8 cellular contexts compared by ENCODE assay signal in the genomic region with DNA sequence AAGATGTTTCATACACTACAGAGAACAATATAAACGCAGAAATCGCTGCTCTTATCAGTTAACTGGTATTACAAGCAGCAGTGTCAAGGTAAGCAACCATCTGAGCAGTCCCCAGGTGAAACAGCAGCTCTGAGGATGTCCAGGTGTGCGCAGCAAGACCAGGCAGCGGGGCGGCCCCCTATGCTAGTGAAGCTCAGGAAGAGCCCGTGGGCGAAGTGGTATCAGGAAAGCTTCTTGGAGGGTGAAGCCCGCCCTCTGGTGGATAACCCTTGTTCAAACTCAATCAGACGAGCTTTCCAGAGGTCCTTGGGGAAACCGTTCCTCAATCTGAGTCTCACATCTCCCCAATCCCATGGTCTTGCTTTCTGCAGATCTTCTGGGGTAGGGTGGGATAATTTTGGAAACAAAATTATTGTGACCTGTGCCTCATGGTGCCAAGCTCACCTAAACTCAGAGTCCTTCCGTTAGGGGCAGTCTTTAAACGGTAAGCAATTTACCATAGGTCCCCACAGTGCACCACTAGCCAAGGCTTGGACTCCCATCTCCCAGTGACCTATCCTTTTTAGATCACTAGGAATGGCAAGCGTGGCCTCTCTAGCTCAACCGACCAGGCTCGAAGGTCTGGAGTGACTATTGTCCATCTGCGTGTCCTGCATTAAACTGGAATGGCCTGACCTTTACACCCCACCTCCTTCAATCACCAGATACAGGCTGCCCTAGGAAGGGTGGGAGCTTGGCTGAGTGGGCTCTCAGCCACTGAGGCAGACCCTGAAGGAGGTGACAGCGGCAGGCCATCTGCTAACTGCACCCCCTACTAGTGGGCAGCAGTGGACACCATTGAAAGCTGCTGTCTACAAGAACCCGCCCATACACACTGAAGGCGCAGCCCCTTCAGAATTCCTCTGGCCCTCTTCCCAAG. TPM values are rescaled to one million over a fixed set of nuclear protein-coding genes. Genes with fewer than 3 reads are reported as not detected.
DNase-seq lines count a peak whose midpoint lies in the region; ATAC-seq lines count a peak whose summit lies in the region.

No MANE protein-coding gene starts in this region.

- no peaks in the 10 kb centered on the region for H3K4me1 ChIP-seq in right cardiac atrium (ENCODE audit: control insufficient read depth, insufficient read depth, low read length)

- no peaks in the 10 kb centered on the region for H3K9me3 Mint-ChIP-seq in T-helper 2 cell treated with Interferon-gamma antibody and Interleukin-4, amounts not matched to agents 5 μg/mL and 100 μg/mL, for 36 hours

- H3K4me3 ChIP-seq in right cardiac atrium (ENCODE audit: low read length), result no peak overlapping the region

- H3K27ac ChIP-seq in right cardiac atrium (ENCODE audit: low read length), result no peak overlapping the region

- ATAC-seq in right cardiac atrium (peak; percentile 88 to 92), sciatic nerve (peak; percentile 91), GM21515 (IDR thresholded peaks at IDR 0.05; ENCODE audit: unreplicated experiment) (no peak)

- peaks cover 6% of the 10 kb centered on the region for H3K4me1 Mint-ChIP-seq in T-helper 2 cell treated with Interferon-gamma antibody and Interleukin-4, amounts not matched to agents 5 μg/mL and 100 μg/mL, for 36 hours (ENCODE audit: low read depth)

- H3K27me3 ChIP-seq in right cardiac atrium (ENCODE audit: control insufficient read depth, insufficient read depth), result no peaks in the 10 kb centered on the region

- H3K27ac Mint-ChIP-seq in T-helper 2 cell treated with Interferon-gamma antibody and Interleukin-4, amounts not matched to agents 5 μg/mL and 100 μg/mL, for 36 hours, result no peak overlapping the region

- DNase-seq in SIG-M5 treated with dmso at 0.1 percent for 504 hours (lab: John Stamatoyannopoulos, UW; ENCODE audit: unreplicated experiment) (peak; percentile 70), SIG-M5 (lab: John Stamatoyannopoulos, UW) (no peak), NCI-H187 treated with DMSO at 0.1 percent for 48 hours (lab: John Stamatoyannopoulos, UW) (peak; percentile 77), amygdala (lab: John Stamatoyannopoulos, UW) (peak in 43 of 56 donors; percentile 21 to 90 (median 58)), right cardiac atrium (peak; percentile 78 to 86 (median 82)), sciatic nerve (ENCODE audit: low spot score) (peak; percentile 84)
- DNase-seq in T-helper 2 cell treated with Interferon-gamma antibody and Interleukin-4, amounts not matched to agents 5 μg/mL and 100 μg/mL, for 36 hours (ENCODE audit: low spot score), result peak; percentile 72

- WGBS in right cardiac atrium, result 25% methylated on average over 19 of the region's 19 CpGs

- H3K4me3 Mint-ChIP-seq in T-helper 2 cell treated with Interferon-gamma antibody and Interleukin-4, amounts not matched to agents 5 μg/mL and 100 μg/mL, for 36 hours, result peak overlapping the region; percentile 25

- H3K27me3 Mint-ChIP-seq in T-helper 2 cell treated with Interferon-gamma antibody and Interleukin-4, amounts not matched to agents 5 μg/mL and 100 μg/mL, for 36 hours (ENCODE audit: low read depth), result peaks cover 30% of the 10 kb centered on the region

- H3K9me3 ChIP-seq in right cardiac atrium (ENCODE audit: control insufficient read depth, low read length), result no peaks in the 10 kb centered on the region

- intact Hi-C loops in right cardiac atrium (cut with DNase I), result loop anchor here (2.0 to 10.0 kb wide), 6 partner anchors 38 to 113 kb away; no protein-coding TSS in a partner anchor
- intact Hi-C loops in sciatic nerve (cut with DNase I), result loop anchor here (5.0 kb wide), 1 partner anchor 38 kb away; no protein-coding TSS in a partner anchor

- no peaks in the 10 kb centered on the region for H3K36me3 Mint-ChIP-seq in T-helper 2 cell treated with Interferon-gamma antibody and Interleukin-4, amounts not matched to agents 5 μg/mL and 100 μg/mL, for 36 hours (ENCODE audit: low read depth)

RNA-seq across cellular contexts. Expression of gene FAM110D, which starts 13.6 kb away (rescaled TPM):
- total RNA-seq in right cardiac atrium (1 to 10 TPM; 1.9 to 2.7 (median 2.5) TPM), sciatic nerve (11.8 TPM)
- polyA plus RNA-seq in right cardiac atrium, result 4.2 TPM

RNA-seq across cellular contexts. Expression of gene C1orf232, which starts 23.5 kb away (rescaled TPM):
- total RNA-seq in right cardiac atrium (not detected), sciatic nerve (not detected)
- not detected for polyA plus RNA-seq in right cardiac atrium

RNA-seq across cellular contexts. Expression of gene ZNF593, which starts 24.4 kb away (rescaled TPM):
- 10 to 100 TPM; 14.4 to 24.2 (median 20.5) TPM for total RNA-seq in right cardiac atrium
- 31.9 TPM for polyA plus RNA-seq in right cardiac atrium
- 18.3 TPM for total RNA-seq in sciatic nerve

RNA-seq across cellular contexts. Expression of gene ZNF593OS, which starts 26.3 kb away (rescaled TPM):
- total RNA-seq in right cardiac atrium, result not detected
- 0.18 TPM for polyA plus RNA-seq in right cardiac atrium
- total RNA-seq in sciatic nerve, result not detected

RNA-seq across cellular contexts. Expression of gene CNKSR1, which starts 32.0 kb away (rescaled TPM):
- total RNA-seq in right cardiac atrium (1 to 10 TPM in 3 of 4 donors, under 1 TPM in 1; 0.62 to 1.8 (median 1.4) TPM), sciatic nerve (3.1 TPM)
- polyA plus RNA-seq in right cardiac atrium, result 0.86 TPM
